ENCODE assay signal across 30 cellular contexts in genomic region chr1:21801100-21801499, GRCh38. TPM values are rescaled to one million over a fixed set of nuclear protein-coding genes. Genes with fewer than 3 reads are reported as not detected.
DNase-seq lines count a peak whose midpoint lies in the region; ATAC-seq, FAIRE-seq and TF ChIP-seq lines count a peak whose summit lies in the region.
"Had no signal": no experiment of that assay in that cellular context is flagged by ENCODE, and none has a peak within 500 bp of the region (broad histone marks: within the 10 kb centered on the region; RNA-seq: fewer than 3 reads in every experiment).

No MANE protein-coding gene starts in this region.

- H3K27me3 ChIP-seq in Panc1 (ENCODE audit: control insufficient read depth, insufficient read depth, low read length): no peaks in the 10 kb centered on the region
- no peaks in the 10 kb centered on the region for H3K27me3 ChIP-seq in bronchial epithelial cell (ENCODE audit: control insufficient read depth, insufficient read depth, low read length)
- no peaks in the 10 kb centered on the region for H3K27me3 ChIP-seq in osteoblast (ENCODE audit: insufficient read depth, low read length)
- no peaks in the 10 kb centered on the region for H3K27me3 ChIP-seq in thyroid gland
- H3K27me3 ChIP-seq: cardiac muscle cell, pancreas, sigmoid colon, SJCRH30 had no signal

- H3K36me3 ChIP-seq in Panc1 (ENCODE audit: control insufficient read depth, insufficient read depth, low read length) (no peaks in the 10 kb centered on the region), bronchial epithelial cell (ENCODE audit: control insufficient read depth, insufficient read depth, low read length) (no peaks in the 10 kb centered on the region), osteoblast (ENCODE audit: insufficient read depth, low read length) (no peaks in the 10 kb centered on the region), thyroid gland (no peaks in the 10 kb centered on the region)
- H3K36me3 ChIP-seq: cardiac muscle cell, pancreas, sigmoid colon, SJCRH30 had no signal

- intact Hi-C loops in Panc1 (cut with micrococcal nuclease; ENCODE audit: unreplicated experiment) (no loop called here), thyroid gland (cut with DNase I) (no loop called here)

- CTCF ChIA-PET in Panc1 (lab: Charles Lee): no interaction called here

- DNase-seq in DMS53 (lab: John Stamatoyannopoulos, UW) (peak; percentile 41), DMS53 treated with DMSO at 0.1 percent for 48 hours (lab: John Stamatoyannopoulos, UW; ENCODE audit: unreplicated experiment) (no peak), Panc1 (ENCODE audit: low read depth, low spot score) (peak; percentile 48), bronchial epithelial cell (ENCODE audit: low read depth) (peak; percentile 91), osteoblast (ENCODE audit: insufficient read length, low spot score, missing footprints) (peak; percentile 42), Ammon's horn (ENCODE audit: low spot score) (no peak), thyroid gland (no peak), T-helper 9 cell (no peak)
- DNase-seq: activated CD4-positive, alpha-beta memory T cell treated with anti-CD3 and anti-CD28 coated beads, Interleukin-2, amount 10 ng/mL, durations not matched to agents 7 days and 5 days; activated gamma-delta T cell; activated T-cell treated with anti-CD3 and anti-CD28 coated beads for 4 hours; Caco-2; Kasumi-1; left colon; natural killer cell; NCI-H1417; NCI-H524 treated with DMSO at 0.1 percent for 48 hours; pancreas; sigmoid colon; SJCRH30; substantia nigra; T-helper 2 cell had no signal

- no peak for TF ChIP-seq POLR2A in thyroid gland (IDR thresholded peaks at IDR 0.05)

- no peak for FAIRE-seq in bronchial epithelial cell (lab: Jason Lieb, UNC)
- FAIRE-seq: G401.6, H1, pancreas had no signal

- H4K20me1 ChIP-seq in osteoblast (ENCODE audit: insufficient read depth, low read length): no peaks in the 10 kb centered on the region

- H3K4me2 ChIP-seq in osteoblast (ENCODE audit: insufficient read depth, low read length): no peak overlapping the region

- H3K27ac ChIP-seq in Panc1 (ENCODE audit: low read length): no peak overlapping the region
- H3K27ac ChIP-seq in osteoblast (ENCODE audit: low read depth, low read length): no peak overlapping the region
- H3K27ac ChIP-seq in thyroid gland: no peak overlapping the region
- H3K27ac ChIP-seq: 22Rv1, cardiac muscle cell, pancreas, sigmoid colon, SJCRH30 had no signal

- H3K4me1 ChIP-seq in Panc1 (ENCODE audit: control insufficient read depth, insufficient read depth, low read length): no peaks in the 10 kb centered on the region
- no peaks in the 10 kb centered on the region for H3K4me1 ChIP-seq in osteoblast (ENCODE audit: insufficient read depth, low read length)
- no peaks in the 10 kb centered on the region for H3K4me1 ChIP-seq in thyroid gland
- H3K4me1 ChIP-seq: Caco-2, pancreas, sigmoid colon, SJCRH30 had no signal

- POLR2A ChIA-PET in Panc1 (lab: Charles Lee): interaction anchor here (0.6 kb wide), 1 partner anchor 890 kb away, joined by 21 read pairs; no protein-coding TSS in a partner anchor

- H3K4me3 ChIP-seq in Panc1 (ENCODE audit: low read depth in 2 of 2, low read length in 2 of 2): no peak overlapping the region
- H3K4me3 ChIP-seq in bronchial epithelial cell (ENCODE audit: low read depth, low read length): no peak overlapping the region
- H3K4me3 ChIP-seq in osteoblast (ENCODE audit: insufficient read depth, low read length): no peak overlapping the region
- no peak overlapping the region for H3K4me3 ChIP-seq in thyroid gland (replicated peaks in 1 of 3)
- H3K4me3 ChIP-seq: cardiac muscle cell, pancreas, sigmoid colon, SJCRH30 had no signal

- no peak for TF ChIP-seq CTCF in Panc1 (IDR thresholded peaks at IDR 0.05)
- TF ChIP-seq CTCF in bronchial epithelial cell (IDR thresholded peaks at IDR 0.05; ENCODE audit: insufficient read depth, low read length, severe bottlenecking): no peak
- no peak for TF ChIP-seq CTCF in osteoblast (IDR thresholded peaks at IDR 0.05; ENCODE audit: extremely low read depth, low read depth, low read length)
- no peak for TF ChIP-seq CTCF in thyroid gland (IDR thresholded peaks at IDR 0.05)

- H3K79me2 ChIP-seq in osteoblast (ENCODE audit: insufficient read depth, low read length): no peaks in the 10 kb centered on the region

- no peak overlapping the region for H2AFZ ChIP-seq in osteoblast (ENCODE audit: low read length)

- peak; percentile 66; the same call in 1 of the 2 replicates for ATAC-seq in Panc1
- ATAC-seq: left colon, natural killer cell, pancreas, WTC11 had no signal

- in situ Hi-C loops in Panc1 (cut with HindIII; ENCODE audit: low pct_unique_long_range_greater_than_20kb, low sequenced_read_pairs): no loop called here

- WGBS in thyroid gland, 2 donors: 95 to 98% methylated on average over 4 of the region's 4 CpGs

- BruUV-seq in Panc1 (replicated peaks; lab: Mats Ljungman, UMichigan): no TSS peak

- H3K9me3 ChIP-seq in Panc1 (ENCODE audit: control insufficient read depth, insufficient read depth, low read depth, low read length) (no peaks in the 10 kb centered on the region), osteoblast (ENCODE audit: low read depth, low read length) (no peaks in the 10 kb centered on the region), thyroid gland (no peaks in the 10 kb centered on the region)
- H3K9me3 ChIP-seq: Caco-2, pancreas, sigmoid colon, SJCRH30 had no signal

RNA-seq across cellular contexts. Expression of gene LDLRAD2, which starts 11.0 kb away (rescaled TPM):
- not detected for total RNA-seq in Panc1 (2021; ENCODE audit: unreplicated experiment)
- polyA plus RNA-seq in Panc1 (2012; ENCODE audit: insufficient read length): 4.0 TPM
- total RNA-seq in bronchial epithelial cell: under 0.01 TPM in 1 of 2 replicates, not detected in the other
- not detected in 2 replicates for total RNA-seq in osteoblast
- under 1 TPM in 1 of 4 donors, not detected in 3; 0.22 TPM for total RNA-seq in thyroid gland
- total RNA-seq: activated CD4-positive, alpha-beta memory T cell treated with anti-CD3 and anti-CD28 coated beads, Interleukin-2, amount 10 ng/mL, durations not matched to agents 7 days and 5 days; Caco-2; dermis microvascular lymphatic vessel endothelial cell; glomerular endothelial cell had no signal
- polyA plus RNA-seq: BJ had no signal

RNA-seq across cellular contexts. Expression of gene USP48, which starts 18.2 kb away (rescaled TPM):
- total RNA-seq in Panc1 (2021; ENCODE audit: unreplicated experiment) (71.6 TPM), bronchial epithelial cell (23.4 and 29.6 TPM in 2 replicates), osteoblast (50.1 and 52.5 TPM in 2 replicates), thyroid gland (100 to 1,000 TPM in 1 of 4 donors, 10 to 100 TPM in 3; 77.4 to 113 (median 88.5) TPM)
- 62.6 TPM for polyA plus RNA-seq in Panc1 (2012; ENCODE audit: insufficient read length)

Comparison
In these comparisons a context has a peak if more than half of its experiments do, and no peak if none do; other contexts are left out.
1. DNase-seq: peak in DMS53 (single experiment), Panc1 (single experiment), bronchial epithelial cell (single experiment) and osteoblast (single experiment); none in DMS53 treated with DMSO at 0.1 percent for 48 hours (single experiment), Ammon's horn (single experiment), thyroid gland (0 of 2) and T-helper 9 cell (single experiment).